Comparison of ENCODE assay signal across 8 cellular contexts in the genomic region with DNA sequence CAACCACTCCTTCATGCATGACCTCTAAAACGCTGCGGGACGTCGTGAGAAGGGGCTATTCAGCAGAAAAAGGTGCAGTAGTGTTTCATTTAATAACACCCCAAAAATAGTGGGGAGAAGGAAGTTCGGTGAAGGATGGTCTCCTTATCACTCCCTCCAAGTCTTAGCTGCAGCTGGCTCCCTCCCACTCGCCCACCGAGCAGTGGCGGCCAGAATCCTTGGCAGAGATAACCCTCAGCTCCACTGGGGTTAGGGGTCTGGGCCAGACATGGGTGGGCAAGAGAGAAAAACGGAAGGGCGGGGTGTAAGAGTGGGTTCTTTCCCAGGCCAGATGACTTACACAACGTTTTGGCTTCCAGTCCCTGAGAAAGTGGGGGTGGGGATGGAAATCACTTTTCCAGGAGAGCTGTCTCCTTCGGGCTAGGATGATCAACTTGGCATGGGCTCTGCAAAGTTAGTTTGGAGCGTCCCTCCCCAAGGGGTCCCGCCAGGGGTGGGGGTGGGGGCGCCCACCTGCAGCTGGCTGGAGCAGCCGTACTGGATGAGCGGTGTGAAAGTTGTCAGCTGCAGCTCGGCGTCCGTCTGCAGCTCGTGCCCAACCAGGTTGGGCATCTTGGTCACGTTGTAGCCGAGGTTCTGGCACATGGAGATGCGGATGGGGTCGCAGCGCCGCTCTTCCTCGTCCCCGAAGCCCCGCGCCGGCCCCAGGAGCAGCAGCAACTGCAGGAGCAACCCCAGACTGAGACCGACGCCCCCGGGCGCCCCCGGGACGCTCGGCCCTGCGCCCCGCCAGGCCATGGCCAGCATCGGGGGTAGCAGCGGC. TPM values are rescaled to one million over a fixed set of nuclear protein-coding genes. Genes with fewer than 3 reads are reported as not detected.
DNase-seq lines count a peak whose midpoint lies in the region; ATAC-seq and TF ChIP-seq lines count a peak whose summit lies in the region.

No MANE protein-coding gene starts in this region.

- H3K27ac Mint-ChIP-seq in CD8-positive, alpha-beta memory T cell: peak overlapping the region in 1 of 8 donors; percentile 32
- H3K27ac Mint-ChIP-seq in T-cell: no peak overlapping the region

- no peaks in the 10 kb centered on the region for H3K9me3 ChIP-seq in CD8-positive, alpha-beta memory T cell (ENCODE audit: low read length)
- no peaks in the 10 kb centered on the region for H3K9me3 ChIP-seq in HCT116 (ENCODE audit: control insufficient read depth in 1 of 2, insufficient read depth in 1 of 2, low read depth in 1 of 2, low read length in 2 of 2)

- POLR2A ChIA-PET in CD8-positive, alpha-beta memory T cell (lab: Charles Lee): interaction anchor here (0.6 kb wide), 1 partner anchor 15 kb away, joined by 4 read pairs; no protein-coding TSS in a partner anchor
- POLR2A ChIA-PET in HCT116 (lab: Charles Lee) (interaction anchor here (0.9 kb wide), 1 partner anchor 33 kb away, joined by 3 read pairs; no protein-coding TSS in a partner anchor), T-cell (lab: Charles Lee) (no interaction called here)

- H3K4me3 ChIP-seq in CD8-positive, alpha-beta memory T cell (ENCODE audit: low read length): no peak overlapping the region
- H3K4me3 ChIP-seq in HCT116 (replicated peaks in 1 of 2; ENCODE audit: low read depth in 1 of 2, low read length in 2 of 2) (peak overlapping the region; percentile 50 to 65), fibroblast of pulmonary artery (replicated peaks; ENCODE audit: low read depth, low read length) (peak overlapping the region; percentile 81)

- ATAC-seq in HCT116 (no peak), T-cell (replicated peaks in 1 of 4) (peak in 1 of 4 experiments; percentile 23), omental fat pad (ENCODE audit: low FRiP score) (peak; percentile 1), GM21825 (IDR thresholded peaks at IDR 0.05; ENCODE audit: unreplicated experiment) (no peak), GM18868 (IDR thresholded peaks at IDR 0.05; ENCODE audit: unreplicated experiment) (no peak)

- BruUV-seq in HCT116 (replicated peaks; lab: Mats Ljungman, UMichigan): no TSS peak

- peaks cover 0 to 1% (median 0%) of the 10 kb centered on the region in 3 donors for H3K36me3 Mint-ChIP-seq in CD8-positive, alpha-beta memory T cell
- no peaks in the 10 kb centered on the region for H3K36me3 Mint-ChIP-seq in T-cell

- H3K4me1 ChIP-seq in CD8-positive, alpha-beta memory T cell (ENCODE audit: insufficient read depth, low read length): peaks cover 5% of the 10 kb centered on the region
- H3K4me1 ChIP-seq in HCT116 (ENCODE audit: control insufficient read depth in 1 of 2, insufficient read depth in 2 of 2, low read length in 2 of 2): peaks cover 3 to 19% of the 10 kb centered on the region in 2 experiments; a peak in 3 of 4 replicates

- no peaks in the 10 kb centered on the region for H3K79me2 ChIP-seq in HCT116 (ENCODE audit: insufficient read depth, low read length)

- intact Hi-C loops in HCT116 (cut with micrococcal nuclease): loop anchor here (5.0 kb wide), 1 partner anchor 83 kb away; the partner anchor contains the start of gene TMEM135

- H3K9me3 Mint-ChIP-seq in CD8-positive, alpha-beta memory T cell: no peaks in the 10 kb centered on the region
- H3K9me3 Mint-ChIP-seq in T-cell: no peaks in the 10 kb centered on the region

- TF ChIP-seq CTCF in HCT116 (IDR thresholded peaks at IDR 0.05 in 2 of 3, conservative IDR thresholded peaks at IDR 0.05 in 1 of 3; ENCODE audit: borderline replicate concordance in 1 of 3, insufficient read depth in 1 of 3, low read depth in 2 of 3, low read length in 2 of 3): no peak
- TF ChIP-seq CTCF in fibroblast of pulmonary artery (IDR thresholded peaks at IDR 0.05; ENCODE audit: low read length, missing control alignments): no peak
- TF ChIP-seq CTCF in omental fat pad (IDR thresholded peaks at IDR 0.05): no peak

- no peaks in the 10 kb centered on the region for H4K20me1 ChIP-seq in HCT116 (ENCODE audit: insufficient read depth)

- H3K4me2 ChIP-seq in HCT116 (ENCODE audit: low read length): peak overlapping the region; percentile 91

- H3K27me3 Mint-ChIP-seq in CD8-positive, alpha-beta memory T cell: peaks cover 17 to 37% of the 10 kb centered on the region in 2 donors
- H3K27me3 Mint-ChIP-seq in T-cell: peaks cover 42 to 46% of the 10 kb centered on the region in 2 donors

- H3K9me2 ChIP-seq in HCT116 (ENCODE audit: insufficient read depth): no peaks in the 10 kb centered on the region

- H2AFZ ChIP-seq in HCT116 (ENCODE audit: low read depth, low read length, poor library complexity, severe bottlenecking): peak overlapping the region; percentile 32

- no peak for TF ChIP-seq RAD21 in HCT116 (IDR thresholded peaks at IDR 0.05; ENCODE audit: low read depth)

- CTCF ChIA-PET in CD8-positive, alpha-beta memory T cell (lab: Charles Lee): interaction anchor here (0.9 kb wide), 2 partner anchors 15 to 83 kb away, joined by 3 read pairs; partner anchors contain the start of gene TMEM135
- CTCF ChIA-PET in HCT116 (lab: Charles Lee) (interaction anchor here (1.1 to 1.8 kb wide), 5 partner anchors 15 to 467 kb away, joined by 3 to 8 read pairs (median 5); no protein-coding TSS in a partner anchor), T-cell (lab: Charles Lee) (no interaction called here)

- peak overlapping the region; percentile 64 for H3K9ac ChIP-seq in HCT116 (ENCODE audit: low read length)

- no peaks in the 10 kb centered on the region for H3K36me3 ChIP-seq in CD8-positive, alpha-beta memory T cell (ENCODE audit: insufficient read depth, low read length)
- H3K36me3 ChIP-seq in HCT116 (ENCODE audit: control insufficient read depth in 1 of 2, insufficient read depth in 2 of 2, low read length in 2 of 2): no peaks in the 10 kb centered on the region

- peaks cover 9 to 19% (median 18%) of the 10 kb centered on the region in 3 donors for H3K4me1 Mint-ChIP-seq in CD8-positive, alpha-beta memory T cell
- H3K4me1 Mint-ChIP-seq in T-cell: peaks cover 15 to 17% (median 17%) of the 10 kb centered on the region in 3 donors

- peak overlapping the region; percentile 43 for H3K27ac ChIP-seq in CD8-positive, alpha-beta memory T cell (ENCODE audit: low read depth, low read length)
- H3K27ac ChIP-seq in HCT116 (ENCODE audit: low read depth, low read length): peak overlapping the region; percentile 48; the same call in 1 of the 2 replicates

- TF ChIP-seq POLR2A in HCT116 (IDR thresholded peaks at IDR 0.05; ENCODE audit: borderline replicate concordance, extremely low read depth, insufficient read depth, insufficient read length): no peak

- no peak for DNase-seq in CD8-positive, alpha-beta memory T cell
- DNase-seq in HCT116 (ENCODE audit: low read depth, low spot score) (no peak), T-cell (no peak), fibroblast of pulmonary artery (ENCODE audit: low read depth) (no peak), omental fat pad (ENCODE audit: low spot score) (no peak)
- no peak for DNase-seq in effector CD8-positive, alpha-beta T cell (lab: John Stamatoyannopoulos, UW)

- peaks cover 4% of the 10 kb centered on the region for H3K27me3 ChIP-seq in CD8-positive, alpha-beta memory T cell (ENCODE audit: insufficient read depth, low read length, poor library complexity, severe bottlenecking)
- no peaks in the 10 kb centered on the region for H3K27me3 ChIP-seq in HCT116 (ENCODE audit: insufficient read depth, low read length)

- RAD21 ChIA-PET in HCT116 (lab: Charles Lee; ENCODE audit: low non-redundant PET in 1 of 2, low total read pairs in 2 of 2, uncharacterized antibody in 2 of 2, unreplicated experiment in 2 of 2): no interaction called here

- H3K4me3 Mint-ChIP-seq in CD8-positive, alpha-beta memory T cell: peak overlapping the region; percentile 74 to 92 (median 77)
- peak overlapping the region; percentile 67 to 80 (median 67) for H3K4me3 Mint-ChIP-seq in T-cell

TF ChIP-seq in HCT116, 20 proteins besides CTCF, POLR2A, EP300 and RAD21:
- TF ChIP-seq, protein P1, sequence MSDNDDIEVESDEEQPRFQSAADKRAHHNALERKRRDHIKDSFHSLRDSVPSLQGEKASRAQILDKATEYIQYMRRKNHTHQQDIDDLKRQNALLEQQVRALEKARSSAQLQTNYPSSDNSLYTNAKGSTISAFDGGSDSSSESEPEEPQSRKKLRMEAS (IDR thresholded peaks at IDR 0.05): peak; percentile 64; the same call in 1 of the 2 replicates
- TF ChIP-seq EGR1 (IDR thresholded peaks at IDR 0.05; ENCODE audit: low read depth): no peak
TF ChIP-seq in HCT116: peak in this region for 1.

RNA-seq across cellular contexts. Expression of gene FZD4, which starts 0.7 kb away (rescaled TPM):
- under 1 TPM; 0.07 to 0.09 TPM for total RNA-seq in CD8-positive, alpha-beta memory T cell
- not detected for polyA plus RNA-seq in CD8-positive, alpha-beta memory T cell
- 4.4 TPM for total RNA-seq in HCT116 (2021; ENCODE audit: unreplicated experiment)
- polyA plus RNA-seq in HCT116 (2012): 1.0 and 1.5 TPM in 2 replicates
- under 1 TPM in 3 of 5 donors, not detected in 2; 0.13 to 0.35 (median 0.20) TPM for total RNA-seq in T-cell
- total RNA-seq in omental fat pad: 100 to 1,000 TPM; 220 to 537 (median 235) TPM

Comparison
In these comparisons a context has a peak if more than half of its experiments do, and no peak if none do; other contexts are left out.
1. RNA of gene FZD4, which starts 0.7 kb away (total RNA-seq): 220 to 537 TPM in omental fat pad; 4.4 TPM in HCT116 (single experiment), 0.13 to 0.35 TPM in T-cell and 0.07 to 0.09 TPM in CD8-positive, alpha-beta memory T cell; every median in the first group is over 10 times any median in the second.
2. CTCF ChIA-PET loops: an anchor here in CD8-positive, alpha-beta memory T cell (0.9 kb wide) and HCT116 (1.1 to 1.8 kb wide); none called in T-cell.
3. POLR2A ChIA-PET loops: an anchor here in CD8-positive, alpha-beta memory T cell (0.6 kb wide) and HCT116 (0.9 kb wide); none called in T-cell.